ENCODE assay signal across 24 cellular contexts in genomic region chr6:132004668-132005067, GRCh38. TPM values are rescaled to one million over a fixed set of nuclear protein-coding genes. Genes with fewer than 3 reads are reported as not detected.
A peak's percentile ranks its signal among the peaks of the same experiment; 100 is the strongest.
DNase-seq lines count a peak whose midpoint lies in the region; ATAC-seq and TF ChIP-seq lines count a peak whose summit lies in the region.
"Had no signal": no experiment of that assay in that cellular context is flagged by ENCODE, and none has a peak within 500 bp of the region (broad histone marks: within the 10 kb centered on the region; RNA-seq: fewer than 3 reads in every experiment).

No MANE protein-coding gene starts in this region.

- H3K79me2 ChIP-seq in smooth muscle cell (ENCODE audit: low read depth) = no peaks in the 10 kb centered on the region

- H3K9me1 ChIP-seq in IMR-90 (ENCODE audit: insufficient read depth, low read length) = no peaks in the 10 kb centered on the region

- no peaks in the 10 kb centered on the region for H3K79me1 ChIP-seq in IMR-90 (ENCODE audit: low read depth in 1 of 2, low read length in 2 of 2)
- no peaks in the 10 kb centered on the region for H3K79me1 ChIP-seq in mesenchymal stem cell (replicated peaks; ENCODE audit: low read length, poor library complexity, severe bottlenecking)

- no peak overlapping the region for H2BK5ac ChIP-seq in IMR-90 (ENCODE audit: low read depth, low read length, poor library complexity, severe bottlenecking)
- H2BK5ac ChIP-seq in mesenchymal stem cell (ENCODE audit: low read depth, low read length, poor library complexity, severe bottlenecking) = no peak overlapping the region

- POLR2A ChIA-PET in IMR-90 (lab: Charles Lee; ENCODE audit: unreplicated experiment) = no interaction called here

- H4K91ac ChIP-seq in IMR-90 (ENCODE audit: insufficient read depth, low read depth, low read length) (no peak overlapping the region), mesenchymal stem cell (ENCODE audit: low read length) (no peak overlapping the region)

- no peak overlapping the region for H4K5ac ChIP-seq in IMR-90 (ENCODE audit: low read depth, low read length)

- H3K9me3 ChIP-seq in IMR-90 (ENCODE audit: control insufficient read depth, insufficient read depth, low read length) (peaks cover 9% of the 10 kb centered on the region), smooth muscle cell (replicated peaks; ENCODE audit: low read depth) (no peaks in the 10 kb centered on the region), mesenchymal stem cell (ENCODE audit: control insufficient read depth, low read length) (peaks cover 23% of the 10 kb centered on the region)
- H3K9me3 ChIP-seq: HAP-1 had no signal

- ATAC-seq in IMR-90 (ENCODE audit: low read depth) = no peak
- ATAC-seq: GM12878, GM23338 had no signal

- no peak overlapping the region for H3K23ac ChIP-seq in IMR-90 (ENCODE audit: low read depth, low read length)
- H3K23ac ChIP-seq in mesenchymal stem cell (ENCODE audit: low read length in 2 of 2) = no peak overlapping the region

- H2BK12ac ChIP-seq in mesenchymal stem cell (ENCODE audit: low read length in 2 of 2) = no peak overlapping the region

- no TSS peak for BruUV-seq in IMR-90 (replicated peaks; lab: Mats Ljungman, UMichigan)

- H4K8ac ChIP-seq in IMR-90 (ENCODE audit: low read depth in 2 of 2, low read length in 2 of 2) (no peak overlapping the region), mesenchymal stem cell (ENCODE audit: low read length) (no peak overlapping the region)

- H3K18ac ChIP-seq in IMR-90 (ENCODE audit: low read depth, low read length) = no peak overlapping the region
- no peak overlapping the region for H3K18ac ChIP-seq in mesenchymal stem cell (ENCODE audit: low read depth in 1 of 2, low read length in 2 of 2)

- no peak overlapping the region for H3K4ac ChIP-seq in IMR-90 (ENCODE audit: low read depth, low read length)
- no peak overlapping the region for H3K4ac ChIP-seq in mesenchymal stem cell (ENCODE audit: low read depth in 1 of 2, low read length in 2 of 2)

- no peak for TF ChIP-seq RAD21 in IMR-90 (IDR thresholded peaks at IDR 0.05; ENCODE audit: low read length)

- intact Hi-C loops in IMR-90 (cut with micrococcal nuclease) = no loop called here

- H3K4me3 ChIP-seq in IMR-90 (ENCODE audit: insufficient read depth, low read depth, low read length) (no peak overlapping the region), smooth muscle cell (no peak overlapping the region), mesenchymal stem cell (ENCODE audit: insufficient read depth in 1 of 2, low read depth in 1 of 2, low read length in 2 of 2) (no peak overlapping the region)
- H3K4me3 ChIP-seq: BLaER1 treated with 17β-estradiol and CSF1 and Interleukin-3, amounts not matched to agents 10 nM and 100 nM; GM12878; GM23338; HAP-1 had no signal

- no peak overlapping the region for H3K4me2 ChIP-seq in IMR-90 (ENCODE audit: low read depth, low read length)
- H3K4me2 ChIP-seq in smooth muscle cell = peak overlapping the region; percentile 21
- no peak overlapping the region for H3K4me2 ChIP-seq in mesenchymal stem cell (ENCODE audit: low read length, poor library complexity, severe bottlenecking)
- H3K4me2 ChIP-seq: GM23338 had no signal

- H3K4me1 ChIP-seq in IMR-90 (ENCODE audit: control insufficient read depth, insufficient read depth, low read length) (peaks cover 4% of the 10 kb centered on the region; the same call in 1 of the 2 replicates), smooth muscle cell (ENCODE audit: low read depth) (peaks cover 5% of the 10 kb centered on the region), mesenchymal stem cell (ENCODE audit: control insufficient read depth, insufficient read depth, low read depth, low read length) (no peaks in the 10 kb centered on the region)
- H3K4me1 ChIP-seq: HAP-1 had no signal

- no peak for TF ChIP-seq POLR2A in IMR-90 (IDR thresholded peaks at IDR 0.05; ENCODE audit: low read depth, low read length)

- in situ Hi-C loops in IMR-90 (cut with MboI; ENCODE audit: low sequenced_read_pairs) = no loop called here

- H3K27me3 ChIP-seq in IMR-90 (ENCODE audit: control insufficient read depth, insufficient read depth, low read length) (no peaks in the 10 kb centered on the region), smooth muscle cell (ENCODE audit: low read depth) (no peaks in the 10 kb centered on the region), mesenchymal stem cell (ENCODE audit: control insufficient read depth in 1 of 2, insufficient read depth in 1 of 2, low read length in 2 of 2) (no peaks in the 10 kb centered on the region)
- H3K27me3 ChIP-seq: BLaER1 treated with 17β-estradiol and CSF1 and Interleukin-3, amounts not matched to agents 10 nM and 100 nM had no signal

- H2AK5ac ChIP-seq in IMR-90 (ENCODE audit: low read depth, low read length) (no peak overlapping the region), mesenchymal stem cell (ENCODE audit: low read length, severe bottlenecking) (no peak overlapping the region)

- no peaks in the 10 kb centered on the region for H3K36me3 ChIP-seq in IMR-90 (ENCODE audit: control insufficient read depth, insufficient read depth, low read length)
- H3K36me3 ChIP-seq in smooth muscle cell (ENCODE audit: low read depth) = no peaks in the 10 kb centered on the region
- no peaks in the 10 kb centered on the region for H3K36me3 ChIP-seq in mesenchymal stem cell (ENCODE audit: control insufficient read depth in 1 of 2, insufficient read depth in 2 of 2, low read depth in 1 of 2, low read length in 2 of 2)
- H3K36me3 ChIP-seq: HAP-1 had no signal

- H3K9ac ChIP-seq in IMR-90 (ENCODE audit: low read depth, low read length) (no peak overlapping the region), smooth muscle cell (ENCODE audit: low read depth) (peak overlapping the region; percentile 79), mesenchymal stem cell (ENCODE audit: low read length) (no peak overlapping the region)
- H3K9ac ChIP-seq: BLaER1 treated with 17β-estradiol and CSF1 and Interleukin-3, amounts not matched to agents 10 nM and 100 nM had no signal

- no peak overlapping the region for H3K27ac ChIP-seq in IMR-90 (ENCODE audit: insufficient read depth, low read length)
- H3K27ac ChIP-seq in VCaP = peak overlapping the region; percentile 63; the same call in 1 of the 2 replicates
- peak overlapping the region; percentile 94 for H3K27ac ChIP-seq in smooth muscle cell (ENCODE audit: low read depth)
- no peak overlapping the region for H3K27ac ChIP-seq in mesenchymal stem cell (ENCODE audit: low read length, poor library complexity, severe bottlenecking)
- H3K27ac ChIP-seq: BLaER1 treated with 17β-estradiol and CSF1 and Interleukin-3, amounts not matched to agents 10 nM and 100 nM; RWPE1 had no signal

- no CpG with 5 or more reads among the region's 1 CpG for WGBS in IMR-90 (ENCODE audit: extremely low coverage in 2 of 2, insufficient read length in 1 of 2), 2 experiments
- WGBS in smooth muscle cell (ENCODE audit: low lambda C conversion rate) = 32% methylated on average over 1 of the region's 1 CpG
- 85% methylated on average over 1 of the region's 1 CpG for WGBS in mesenchymal stem cell

- H2AFZ ChIP-seq in IMR-90 (replicated peaks; ENCODE audit: low read length, poor library complexity) = no peak overlapping the region
- peak overlapping the region; percentile 10 for H2AFZ ChIP-seq in smooth muscle cell (ENCODE audit: low read depth)
- no peak overlapping the region for H2AFZ ChIP-seq in mesenchymal stem cell (ENCODE audit: low read depth, low read length)
- H2AFZ ChIP-seq: GM23338 had no signal

- H2BK120ac ChIP-seq in IMR-90 (ENCODE audit: low read depth, low read length) = no peak overlapping the region
- no peak overlapping the region for H2BK120ac ChIP-seq in mesenchymal stem cell (ENCODE audit: low read depth, low read length)

- H2BK15ac ChIP-seq in IMR-90 (ENCODE audit: low read depth, low read length) = no peak overlapping the region
- H2BK15ac ChIP-seq in mesenchymal stem cell (ENCODE audit: low read depth, poor library complexity, severe bottlenecking) = no peak overlapping the region

- H3K14ac ChIP-seq in IMR-90 (replicated peaks; ENCODE audit: low read depth, low read length) (no peak overlapping the region), mesenchymal stem cell (ENCODE audit: low read length in 2 of 2) (no peak overlapping the region)

- peak; percentile 58 for DNase-seq in IMR-90
- peak; percentile 73 for DNase-seq in fibroblast of peridontal ligament (ENCODE audit: extremely low read depth)
- no peak for DNase-seq in smooth muscle cell (lab: John Stamatoyannopoulos, UW; ENCODE audit: unreplicated experiment)
- DNase-seq in DMS53 (lab: John Stamatoyannopoulos, UW) = no peak
- no peak for DNase-seq in hypothalamus (lab: John Stamatoyannopoulos, UW)
- DNase-seq in mesenchymal stem cell = no peak
- DNase-seq: CD4-positive, alpha-beta T cell; COR-L47; HFFc6; NCI-H1092; NCI-H1436; NCI-H187; NCI-H2081 treated with DMSO at 0.1 percent for 48 hours; NCI-H2171; NCI-H226; NCI-H510A; NCI-H69; SHP77 had no signal

- dilution Hi-C loops in IMR-90 (cut with HindIII; ENCODE audit: low sequenced_read_pairs, unreplicated experiment) = no loop called here

- no peak overlapping the region for H2BK20ac ChIP-seq in IMR-90 (ENCODE audit: low read depth, low read length)

- H3K56ac ChIP-seq in IMR-90 (ENCODE audit: extremely low read depth, insufficient read depth, low read length) = no peak overlapping the region

- H3F3A ChIP-seq in smooth muscle cell (ENCODE audit: low read depth) = peaks cover 9% of the 10 kb centered on the region

- TF ChIP-seq CTCF in IMR-90 (conservative IDR thresholded peaks at IDR 0.05; ENCODE audit: low read depth, low read length) = no peak
- TF ChIP-seq CTCF in VCaP (conservative IDR thresholded peaks at IDR 0.05) = no peak
- TF ChIP-seq CTCF in smooth muscle cell (IDR thresholded peaks at IDR 0.05; ENCODE audit: borderline replicate concordance, insufficient read depth, poor library complexity, severe bottlenecking) = no peak

- H4K20me1 ChIP-seq in IMR-90 (ENCODE audit: insufficient read depth, low read length) (no peaks in the 10 kb centered on the region), smooth muscle cell (ENCODE audit: low read depth) (no peaks in the 10 kb centered on the region)
- H4K20me1 ChIP-seq: BLaER1 treated with 17β-estradiol and CSF1 and Interleukin-3, amounts not matched to agents 10 nM and 100 nM had no signal

- CTCF ChIA-PET in IMR-90 (lab: Yijun Ruan, JAX) = no interaction called here

- H2AK9ac ChIP-seq in IMR-90 (replicated peaks; ENCODE audit: low read depth, low read length, poor library complexity) = no peak overlapping the region

TF ChIP-seq in IMR-90, 13 proteins besides CTCF, POLR2A, EP300 and RAD21:
- peak; percentile 37; the same call in 1 of the 2 replicates for TF ChIP-seq MAFK (IDR thresholded peaks at IDR 0.05; ENCODE audit: low read depth, low read length)
- no peak for TF ChIP-seq CEBPB (IDR thresholded peaks at IDR 0.05; ENCODE audit: low read depth, low read length)

RNA-seq across cellular contexts. Expression of gene CCN2, which starts 53.5 kb away (rescaled TPM):
- total RNA-seq in IMR-90 (2012; rRNA removed) (148 and 211 TPM in 2 replicates), smooth muscle cell (1,180 and 1,197 TPM in 2 replicates)
- polyA plus RNA-seq in IMR-90 (2012; rRNA removed) (1,205 and 1,345 TPM in 2 replicates), smooth muscle cell (1,697 and 2,448 TPM in 2 replicates)
- 703 and 2,182 TPM in 2 replicates for polyA plus RNA-seq in IMR-90 (2012; cell fraction: cytosol; rRNA removed)
- polyA plus RNA-seq in IMR-90 (2012; cell fraction: nucleus; rRNA removed; ENCODE audit: low replicate concordance) = 1,717 and 1,819 TPM in 2 replicates
- 252 TPM for polyA plus RNA-seq in mesenchymal stem cell (2013, experiment 1 of 2)
- polyA plus RNA-seq in mesenchymal stem cell (2013, experiment 2 of 2) = 259 TPM

Comparison
In these comparisons a context has a peak if more than half of its experiments do, and no peak if none do; other contexts are left out.
1. DNase-seq: peak in IMR-90 (single experiment) and fibroblast of peridontal ligament (single experiment); none in smooth muscle cell (single experiment), DMS53 (single experiment), hypothalamus (0 of 51) and mesenchymal stem cell (single experiment).
2. H3K27ac ChIP-seq: peak in VCaP (single experiment) and smooth muscle cell (single experiment); none in IMR-90 (single experiment) and mesenchymal stem cell (single experiment).